Comparison of ENCODE assay signal across 17 cellular contexts in the genomic region with DNA sequence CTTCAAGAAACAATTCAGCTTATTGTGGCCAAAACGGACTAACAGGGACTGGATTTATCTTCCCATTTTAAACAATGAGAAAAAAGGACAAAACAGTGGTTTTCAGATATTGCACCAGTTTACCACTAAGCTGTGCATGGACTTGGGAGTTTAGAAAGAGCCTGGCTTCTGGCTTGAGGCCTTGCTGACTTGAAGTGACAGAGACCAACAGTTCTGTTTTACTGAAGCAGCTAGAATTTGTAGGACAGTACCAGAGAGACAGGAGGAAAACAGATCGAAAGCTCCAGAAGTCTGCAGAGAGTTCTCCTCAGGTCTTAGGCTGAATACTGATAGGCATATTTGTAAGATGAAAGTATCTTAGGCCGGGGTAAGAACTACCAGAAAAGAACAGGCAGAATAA. TPM values are rescaled to one million over a fixed set of nuclear protein-coding genes. Genes with fewer than 3 reads are reported as not detected.
DNase-seq lines count a peak whose midpoint lies in the region; TF ChIP-seq lines count a peak whose summit lies in the region.
"Had no signal": no experiment of that assay in that cellular context is flagged by ENCODE, and none has a peak within 500 bp of the region (broad histone marks: within the 10 kb centered on the region; RNA-seq: fewer than 3 reads in every experiment).

No MANE protein-coding gene starts in this region.

- no peak overlapping the region for H3K4me3 ChIP-seq in GM23248
- no peak overlapping the region for H3K4me3 ChIP-seq in esophagus muscularis mucosa
- H3K4me3 ChIP-seq in thyroid gland (replicated peaks in 1 of 3), result no peak overlapping the region

- no peaks in the 10 kb centered on the region for H4K20me1 ChIP-seq in GM23248 (ENCODE audit: insufficient read depth)

- H3K4me1 ChIP-seq in GM23248 (ENCODE audit: insufficient read depth), result no peaks in the 10 kb centered on the region
- H3K4me1 ChIP-seq in esophagus muscularis mucosa, result no peaks in the 10 kb centered on the region
- H3K4me1 ChIP-seq in thyroid gland, result no peaks in the 10 kb centered on the region
- H3K4me1 ChIP-seq: Caco-2 had no signal

- H3K27ac Mint-ChIP-seq in endothelial cell (ENCODE audit: unreplicated experiment), result no peak overlapping the region
- H3K27ac Mint-ChIP-seq: CD4-positive, alpha-beta T cell; H9 had no signal

- peaks cover 3% of the 10 kb centered on the region for H3K27me3 Mint-ChIP-seq in endothelial cell (ENCODE audit: unreplicated experiment)

- H3K9me3 Mint-ChIP-seq in endothelial cell (ENCODE audit: unreplicated experiment), result no peaks in the 10 kb centered on the region
- H3K9me3 Mint-ChIP-seq: CD4-positive, alpha-beta T cell; H9 had no signal

- WGBS in GM23248 (ENCODE audit: low coverage in 1 of 2, low lambda C conversion rate in 2 of 2, missing lambda C conversion rate in 2 of 2), 2 experiments, result 18 to 20% methylated on average over 3 of the region's 3 CpGs
- 70% methylated on average over 3 of the region's 3 CpGs for WGBS in esophagus muscularis mucosa
- 79 to 81% methylated on average over 3 of the region's 3 CpGs for WGBS in thyroid gland, 2 donors

- H3F3A ChIP-seq in GM23248 (ENCODE audit: insufficient read depth), result no peaks in the 10 kb centered on the region

- no peak overlapping the region for H3K27ac ChIP-seq in GM23248
- H3K27ac ChIP-seq in esophagus muscularis mucosa (replicated peaks in 1 of 4), result no peak overlapping the region
- H3K27ac ChIP-seq in thyroid gland, result no peak overlapping the region
- H3K27ac ChIP-seq: C4-2B had no signal

- no peaks in the 10 kb centered on the region for H3K36me3 Mint-ChIP-seq in endothelial cell (ENCODE audit: low read depth, unreplicated experiment)

- no peak overlapping the region for H3K9ac ChIP-seq in GM23248

- TF ChIP-seq CTCF in esophagus muscularis mucosa (IDR thresholded peaks at IDR 0.05), result no peak
- no peak for TF ChIP-seq CTCF in endothelial cell (IDR thresholded peaks at IDR 0.05; ENCODE audit: unreplicated experiment)
- no peak for TF ChIP-seq CTCF in thyroid gland (IDR thresholded peaks at IDR 0.05)

- no peaks in the 10 kb centered on the region for H3K9me3 ChIP-seq in GM23248 (ENCODE audit: low read depth)
- no peaks in the 10 kb centered on the region for H3K9me3 ChIP-seq in esophagus muscularis mucosa
- no peaks in the 10 kb centered on the region for H3K9me3 ChIP-seq in thyroid gland
- H3K9me3 ChIP-seq: Caco-2 had no signal

- no peak overlapping the region for H3K4me3 Mint-ChIP-seq in endothelial cell (ENCODE audit: unreplicated experiment)
- H3K4me3 Mint-ChIP-seq: CD4-positive, alpha-beta T cell; H9 had no signal

- H3K27me3 ChIP-seq in GM23248 (replicated peaks; ENCODE audit: insufficient read depth), result peaks cover 12% of the 10 kb centered on the region
- no peaks in the 10 kb centered on the region for H3K27me3 ChIP-seq in esophagus muscularis mucosa
- no peaks in the 10 kb centered on the region for H3K27me3 ChIP-seq in thyroid gland

- TF ChIP-seq POLR2A in esophagus muscularis mucosa (IDR thresholded peaks at IDR 0.05; ENCODE audit: low read depth), result no peak
- no peak for TF ChIP-seq POLR2A in thyroid gland (IDR thresholded peaks at IDR 0.05)

- H3K4me2 ChIP-seq in GM23248 (ENCODE audit: unreplicated experiment), result no peak overlapping the region

- H3K36me3 ChIP-seq in GM23248 (ENCODE audit: low read depth) (no peaks in the 10 kb centered on the region), esophagus muscularis mucosa (no peaks in the 10 kb centered on the region), thyroid gland (no peaks in the 10 kb centered on the region)

- DNase-seq in GM23248 (peak; percentile 1), MV-4-11 (lab: John Stamatoyannopoulos, UW) (peak; percentile 6), RPMI8226 (peak; percentile 34), esophagus muscularis mucosa (ENCODE audit: extremely low spot score) (peak; percentile 55), endothelial cell (ENCODE audit: low spot score) (no peak), thyroid gland (no peak)
- no peak for DNase-seq in activated CD4-positive, alpha-beta T cell treated with anti-CD3 and anti-CD28 coated beads for 4 hours
- DNase-seq: Caco-2; CD4-positive, alpha-beta T cell; GDM1; H9 had no signal

- peaks cover 4% of the 10 kb centered on the region for H3K4me1 Mint-ChIP-seq in endothelial cell (ENCODE audit: unreplicated experiment)

- H3K79me2 ChIP-seq in GM23248 (ENCODE audit: insufficient read depth), result no peaks in the 10 kb centered on the region

- H3K9me2 ChIP-seq in GM23248 (ENCODE audit: insufficient read depth), result no peaks in the 10 kb centered on the region

- no peak for TF ChIP-seq EP300 in esophagus muscularis mucosa (IDR thresholded peaks at IDR 0.05)

- intact Hi-C loops in esophagus muscularis mucosa (cut with DNase I), result no loop called here
- intact Hi-C loops in thyroid gland (cut with DNase I), result no loop called here

- in situ Hi-C loops in GM23248 (cut with MboI), result no loop called here

- H2AFZ ChIP-seq in GM23248, result no peak overlapping the region

RNA-seq across cellular contexts. Expression of a gene that starts 20.5 kb away (rescaled TPM):
- not detected in 2 replicates for total RNA-seq in GM23248 (2014; rRNA removed; shearing (Covaris generic))
- polyA plus RNA-seq in GM23248 (2016; fragmentation: Nextera tagmentation; extraction: Ambion mirVana), result not detected in 2 replicates
- total RNA-seq in esophagus muscularis mucosa (not detected), endothelial cell (ENCODE audit: unreplicated experiment) (not detected), thyroid gland (not detected)
- total RNA-seq: A172; Caco-2; CD4-positive, alpha-beta T cell; Daoy; H1; H9; HT-29 had no signal
- polyA plus RNA-seq: BJ, H1 had no signal

RNA-seq across cellular contexts. Expression of a gene that starts 25.1 kb away (rescaled TPM):
- not detected in 2 replicates for total RNA-seq in GM23248 (2014; rRNA removed; shearing (Covaris generic))
- polyA plus RNA-seq in GM23248 (2016; fragmentation: Nextera tagmentation; extraction: Ambion mirVana), result not detected in 2 replicates
- total RNA-seq in esophagus muscularis mucosa, result under 1 TPM in 1 of 4 donors, not detected in 3; 0.50 TPM
- not detected for total RNA-seq in endothelial cell (ENCODE audit: unreplicated experiment)
- 1 to 10 TPM in 1 of 4 donors, under 1 TPM in 1, not detected in 2; 0.15 to 1.2 TPM for total RNA-seq in thyroid gland
- total RNA-seq: A172; Caco-2; CD4-positive, alpha-beta T cell; Daoy; HT-29 had no signal
- polyA plus RNA-seq: BJ had no signal

Comparison
In these comparisons a context has a peak if more than half of its experiments do, and no peak if none do; other contexts are left out.
1. DNase-seq: peak in GM23248 (single experiment), MV-4-11 (single experiment), RPMI8226 (single experiment) and esophagus muscularis mucosa (single experiment); none in activated CD4-positive, alpha-beta T cell treated with anti-CD3 and anti-CD28 coated beads for 4 hours (0 of 2), endothelial cell (single experiment) and thyroid gland (0 of 2).